In genomic region chr1:19484793-19485361, GRCh38 we compare ENCODE assay signal across 8 cellular contexts. TPM values are rescaled to one million over a fixed set of nuclear protein-coding genes. Genes with fewer than 3 reads are reported as not detected.
DNase-seq lines count a peak whose midpoint lies in the region; ATAC-seq and TF ChIP-seq lines count a peak whose summit lies in the region.

No MANE protein-coding gene starts in this region.

- H3K27ac Mint-ChIP-seq in CD4-positive, alpha-beta T cell = peak overlapping the region; percentile 86
- H3K27ac Mint-ChIP-seq in activated T-helper 2 cell treated with anti-CD3 and anti-CD28 coated beads, Interferon-gamma antibody, Interleukin-2, Interleukin-4, amounts not matched to agents 10 μg/mL and 5 μg/mL and 100 μg/mL, durations not matched to agents 14 hours and 24 hours and 36 hours = peak overlapping the region; percentile 83

- H3K9me3 ChIP-seq in CD4-positive, alpha-beta T cell (ENCODE audit: control insufficient read depth, low read length) = no peaks in the 10 kb centered on the region

- H3K4me3 Mint-ChIP-seq in CD4-positive, alpha-beta T cell = peak overlapping the region; percentile 94
- peak overlapping the region; percentile 96 for H3K4me3 Mint-ChIP-seq in activated T-helper 2 cell treated with anti-CD3 and anti-CD28 coated beads, Interferon-gamma antibody, Interleukin-2, Interleukin-4, amounts not matched to agents 10 μg/mL and 5 μg/mL and 100 μg/mL, durations not matched to agents 14 hours and 24 hours and 36 hours (ENCODE audit: low read depth)

- peaks cover 75% of the 10 kb centered on the region for H3K4me1 Mint-ChIP-seq in CD4-positive, alpha-beta T cell (ENCODE audit: low read depth)
- H3K4me1 Mint-ChIP-seq in activated T-helper 2 cell treated with anti-CD3 and anti-CD28 coated beads, Interferon-gamma antibody, Interleukin-2, Interleukin-4, amounts not matched to agents 10 μg/mL and 5 μg/mL and 100 μg/mL, durations not matched to agents 14 hours and 24 hours and 36 hours (ENCODE audit: low read depth) = peaks cover 61% of the 10 kb centered on the region

- ATAC-seq in CD4-positive, alpha-beta T cell (ENCODE audit: poor library complexity) = no peak
- ATAC-seq in GM19395 (IDR thresholded peaks at IDR 0.05; ENCODE audit: unreplicated experiment) (peak; percentile 15), HG03521 (IDR thresholded peaks at IDR 0.05; ENCODE audit: unreplicated experiment) (peak; percentile 16), left cardiac atrium (peak; percentile 27 to 43)

- intact Hi-C loops in CD4-positive, alpha-beta T cell (cut with DNase I, micrococcal nuclease) = loop anchor here (1.0 to 5.0 kb wide), 9 partner anchors 21 to 278 kb away; partner anchors contain the start of genes AKR7A2 (in 1 of the 2), EMC1 (in 1 of the 2), MRTO4 (in 1 of the 2) and SLC66A1 (in 1 of the 2)
- intact Hi-C loops in activated T-helper 2 cell treated with anti-CD3 and anti-CD28 coated beads, Interferon-gamma antibody, Interleukin-2, Interleukin-4, amounts not matched to agents 10 μg/mL and 5 μg/mL and 100 μg/mL, durations not matched to agents 14 hours and 24 hours and 36 hours (cut with micrococcal nuclease) = loop anchor here (1.0 to 5.0 kb wide), 5 partner anchors 8 to 167 kb away; a partner anchor contains a TSS
- intact Hi-C loops in left cardiac atrium (cut with DNase I) = loop anchor here (5.0 to 10.0 kb wide), 4 partner anchors 83 to 170 kb away; a partner anchor contains a TSS

- no peak for DNase-seq in CD4-positive, alpha-beta T cell
- peak; percentile 28 for DNase-seq in activated T-helper 2 cell treated with anti-CD3 and anti-CD28 coated beads, Interferon-gamma antibody, Interleukin-2, Interleukin-4, amounts not matched to agents 10 μg/mL and 5 μg/mL and 100 μg/mL, durations not matched to agents 14 hours and 24 hours and 36 hours (ENCODE audit: low spot score)
- DNase-seq in left cardiac atrium (no peak), retina (peak; percentile 65), dedifferentiated amniotic fluid mesenchymal stem cell (ENCODE audit: extremely low spot score) (no peak), GM19238 (ENCODE audit: insufficient read length, low spot score) (no peak)

- POLR2A ChIA-PET in CD4-positive, alpha-beta T cell (lab: Charles Lee) = interaction anchor here (0.6 to 18.5 kb wide), 15 partner anchors 8 to 112 kb away, joined by 3 to 442 read pairs (median 5); a partner anchor contains a TSS

- CTCF ChIA-PET in CD4-positive, alpha-beta T cell (lab: Charles Lee) = interaction anchor here (1.0 to 2.0 kb wide), 2 partner anchors 39 to 166 kb away, joined by 4 to 6 read pairs; no protein-coding TSS in a partner anchor

- no peaks in the 10 kb centered on the region for H3K9me3 Mint-ChIP-seq in CD4-positive, alpha-beta T cell
- no peaks in the 10 kb centered on the region for H3K9me3 Mint-ChIP-seq in activated T-helper 2 cell treated with anti-CD3 and anti-CD28 coated beads, Interferon-gamma antibody, Interleukin-2, Interleukin-4, amounts not matched to agents 10 μg/mL and 5 μg/mL and 100 μg/mL, durations not matched to agents 14 hours and 24 hours and 36 hours

- H3K36me3 Mint-ChIP-seq in CD4-positive, alpha-beta T cell (ENCODE audit: low read depth) = peaks cover 50% of the 10 kb centered on the region
- peaks cover 42% of the 10 kb centered on the region for H3K36me3 Mint-ChIP-seq in activated T-helper 2 cell treated with anti-CD3 and anti-CD28 coated beads, Interferon-gamma antibody, Interleukin-2, Interleukin-4, amounts not matched to agents 10 μg/mL and 5 μg/mL and 100 μg/mL, durations not matched to agents 14 hours and 24 hours and 36 hours (ENCODE audit: low read depth)

- H3K27me3 ChIP-seq in CD4-positive, alpha-beta T cell (ENCODE audit: control insufficient read depth, insufficient read depth, low read length) = no peaks in the 10 kb centered on the region

- no peak for TF ChIP-seq CTCF in CD4-positive, alpha-beta T cell (IDR thresholded peaks at IDR 0.05)

- H3K27me3 Mint-ChIP-seq in CD4-positive, alpha-beta T cell = no peaks in the 10 kb centered on the region
- no peaks in the 10 kb centered on the region for H3K27me3 Mint-ChIP-seq in activated T-helper 2 cell treated with anti-CD3 and anti-CD28 coated beads, Interferon-gamma antibody, Interleukin-2, Interleukin-4, amounts not matched to agents 10 μg/mL and 5 μg/mL and 100 μg/mL, durations not matched to agents 14 hours and 24 hours and 36 hours (ENCODE audit: low read depth)

- peak overlapping the region; percentile 88 for H3K27ac ChIP-seq in CD4-positive, alpha-beta T cell (ENCODE audit: low read depth, low read length)

RNA-seq across cellular contexts. Expression of gene CAPZB, which starts 0.5 kb away (rescaled TPM):
- total RNA-seq in CD4-positive, alpha-beta T cell = 100 to 1,000 TPM; 168 to 173 TPM
- 329 and 336 TPM in 2 replicates for total RNA-seq in activated T-helper 2 cell treated with anti-CD3 and anti-CD28 coated beads, Interferon-gamma antibody, Interleukin-2, Interleukin-4, amounts not matched to agents 10 μg/mL and 5 μg/mL and 100 μg/mL, durations not matched to agents 14 hours and 24 hours and 36 hours
- total RNA-seq in left cardiac atrium = 100 to 1,000 TPM; 227 to 254 TPM

Comparison
In these comparisons a context has a peak if more than half of its experiments do, and no peak if none do; other contexts are left out.
1. DNase-seq: peak in activated T-helper 2 cell treated with anti-CD3 and anti-CD28 coated beads, Interferon-gamma antibody, Interleukin-2, Interleukin-4, amounts not matched to agents 10 μg/mL and 5 μg/mL and 100 μg/mL, durations not matched to agents 14 hours and 24 hours and 36 hours (single experiment) and retina (single experiment); none in CD4-positive, alpha-beta T cell (0 of 10), left cardiac atrium (single experiment), dedifferentiated amniotic fluid mesenchymal stem cell (single experiment) and GM19238 (single experiment).